ENCODE assay signal across 1 cellular context in the genomic region with DNA sequence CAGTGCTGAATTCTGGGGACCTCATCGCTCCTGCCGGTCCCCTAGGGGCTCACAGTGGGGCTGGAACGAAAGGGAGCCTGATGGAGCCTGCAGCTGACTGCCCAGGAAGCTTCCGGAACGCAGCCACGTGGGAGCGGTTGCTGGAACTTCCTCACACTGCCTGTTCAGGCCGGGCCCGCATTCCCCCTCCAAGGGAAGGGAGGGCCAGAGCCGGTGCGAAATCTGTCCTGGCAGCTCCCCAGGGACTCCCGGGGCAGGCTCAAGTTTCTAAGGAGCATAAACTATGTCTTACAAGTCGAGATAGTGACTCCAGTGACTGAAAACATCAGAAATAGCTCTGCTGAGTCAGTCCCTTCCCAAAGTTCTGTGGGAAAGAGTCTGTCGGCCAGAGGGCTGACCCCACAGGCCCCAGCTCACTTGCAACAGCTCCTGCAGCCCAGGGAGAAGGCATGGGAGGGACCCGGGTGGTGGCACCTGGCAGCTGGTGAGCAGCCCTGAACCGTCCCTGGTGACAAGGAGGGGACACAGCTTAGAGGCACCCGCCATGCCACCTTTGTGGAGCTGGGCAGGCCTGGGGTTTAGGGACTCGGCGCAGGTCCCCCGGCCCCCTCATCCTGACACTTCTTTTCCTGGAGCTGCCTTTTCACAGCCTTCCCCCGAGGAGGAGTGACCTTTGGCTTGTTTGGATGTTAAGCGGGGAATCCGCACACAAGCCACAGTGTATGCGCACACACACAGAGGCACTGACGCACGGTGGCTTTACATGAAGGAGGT.
TF ChIP-seq lines count a peak whose summit lies in the region.

No MANE protein-coding gene starts in this region.

TF ChIP-seq in K562, 482 proteins besides CTCF, POLR2A, EP300 and RAD21 (continued from another document and continues in another):
- TF ChIP-seq NR0B1 (IDR thresholded peaks at IDR 0.05; ENCODE audit: partially characterized antibody) (no peak), CBX1 (IDR thresholded peaks at IDR 0.05; ENCODE audit: low read depth) (0 out of 2 replicates have a peak, but pooled peaks have one; percentile 42), ZNF384 (IDR thresholded peaks at IDR 0.05; ENCODE audit: low read depth, low read length) (no peak), HIVEP1 (CRISPR knock-in tag; IDR thresholded peaks at IDR 0.05) (0 out of 2 replicates have a peak, but pooled peaks have one; percentile 6), ZNF717 (CRISPR knock-in tag; IDR thresholded peaks at IDR 0.05) (no peak), PURB (CRISPR knock-in tag; IDR thresholded peaks at IDR 0.05; ENCODE audit: low read depth) (no peak), ZNF512 (tag; IDR thresholded peaks at IDR 0.05) (no peak), ZNF124 (CRISPR knock-in tag; IDR thresholded peaks at IDR 0.05) (no peak), ZC3H8 (IDR thresholded peaks at IDR 0.05) (no peak), SAFB2 (IDR thresholded peaks at IDR 0.05; ENCODE audit: borderline replicate concordance, low read depth, low read length, severe bottlenecking) (no peak), EHMT2 (IDR thresholded peaks at IDR 0.05) (no peak), NCOA6 (IDR thresholded peaks at IDR 0.05) (no peak), ZNF707 (CRISPR knock-in tag; conservative IDR thresholded peaks at IDR 0.05) (no peak), ATF1 (CRISPR knock-in tag; IDR thresholded peaks at IDR 0.05) (no peak), ATF1 (tag; IDR thresholded peaks at IDR 0.05) (0 out of 2 replicates have a peak, but pooled peaks have one; percentile 14), FOXO4 (CRISPR knock-in tag; IDR thresholded peaks at IDR 0.05) (no peak), POLR2G (IDR thresholded peaks at IDR 0.05; ENCODE audit: low read depth, low read length) (peak; percentile 76), YBX1 (IDR thresholded peaks at IDR 0.05) (no peak), MTF1 (CRISPR knock-in tag; IDR thresholded peaks at IDR 0.05; ENCODE audit: borderline replicate concordance) (no peak), BACH1 (tag; IDR thresholded peaks at IDR 0.05) (no peak), USF2 (CRISPR knock-in tag; IDR thresholded peaks at IDR 0.05) (peak; percentile 62), SPI1 (IDR thresholded peaks at IDR 0.05; ENCODE audit: borderline replicate concordance, low read depth, low read length) (peak; percentile 84; the same call in 1 of the 2 replicates), ZBTB7A (IDR thresholded peaks at IDR 0.05; ENCODE audit: borderline replicate concordance, control insufficient read depth, low read depth, low read length) (0 out of 2 replicates have a peak, but pooled peaks have one; percentile 26), PTTG1 (tag; IDR thresholded peaks at IDR 0.05; ENCODE audit: low read depth) (no peak), ZNF444 (CRISPR knock-in tag; IDR thresholded peaks at IDR 0.05) (no peak), SRSF1 (IDR thresholded peaks at IDR 0.05; ENCODE audit: low read depth, low read length) (no peak), FIP1L1 (IDR thresholded peaks at IDR 0.05; ENCODE audit: low read depth, low read length, poor library complexity, severe bottlenecking) (no peak), KHSRP (IDR thresholded peaks at IDR 0.05) (no peak), GTF2F1 (IDR thresholded peaks at IDR 0.05; ENCODE audit: low read depth, low read length) (no peak), ZNF395 (CRISPR knock-in tag; IDR thresholded peaks at IDR 0.05) (peak; percentile 90; the same call in 1 of the 2 replicates), ZNF639 (CRISPR knock-in tag; conservative IDR thresholded peaks at IDR 0.05 in 1 of 2, IDR thresholded peaks at IDR 0.05 in 1 of 2) (peak in 1 of 2 experiments; percentile 67; a peak in 1 of 4 replicates), ZNF830 (CRISPR knock-in tag; IDR thresholded peaks at IDR 0.05) (no peak), SAP30 (IDR thresholded peaks at IDR 0.05; ENCODE audit: borderline replicate concordance, insufficient read depth, low read depth, low read length, poor library complexity, severe bottlenecking) (peak; percentile 57), SAFB (IDR thresholded peaks at IDR 0.05; ENCODE audit: borderline replicate concordance, low read depth, low read length) (no peak), KAT7 (CRISPR knock-in tag; IDR thresholded peaks at IDR 0.05; ENCODE audit: borderline replicate concordance) (no peak), PCBP2 (IDR thresholded peaks at IDR 0.05; ENCODE audit: low read depth, low read length, poor library complexity, severe bottlenecking) (no peak)
- TF ChIP-seq, protein P1, sequence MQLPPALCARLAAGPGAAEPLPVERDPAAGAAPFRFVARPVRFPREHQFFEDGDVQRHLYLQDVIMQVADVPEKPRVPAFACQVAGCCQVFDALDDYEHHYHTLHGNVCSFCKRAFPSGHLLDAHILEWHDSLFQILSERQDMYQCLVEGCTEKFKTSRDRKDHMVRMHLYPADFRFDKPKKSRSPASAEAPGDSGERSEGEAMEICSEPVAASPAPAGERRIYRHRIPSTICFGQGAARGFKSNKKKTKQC (CRISPR knock-in tag; IDR thresholded peaks at IDR 0.05): peak; percentile 61; the same call in 1 of the 2 replicates
- TF ChIP-seq, protein P2, sequence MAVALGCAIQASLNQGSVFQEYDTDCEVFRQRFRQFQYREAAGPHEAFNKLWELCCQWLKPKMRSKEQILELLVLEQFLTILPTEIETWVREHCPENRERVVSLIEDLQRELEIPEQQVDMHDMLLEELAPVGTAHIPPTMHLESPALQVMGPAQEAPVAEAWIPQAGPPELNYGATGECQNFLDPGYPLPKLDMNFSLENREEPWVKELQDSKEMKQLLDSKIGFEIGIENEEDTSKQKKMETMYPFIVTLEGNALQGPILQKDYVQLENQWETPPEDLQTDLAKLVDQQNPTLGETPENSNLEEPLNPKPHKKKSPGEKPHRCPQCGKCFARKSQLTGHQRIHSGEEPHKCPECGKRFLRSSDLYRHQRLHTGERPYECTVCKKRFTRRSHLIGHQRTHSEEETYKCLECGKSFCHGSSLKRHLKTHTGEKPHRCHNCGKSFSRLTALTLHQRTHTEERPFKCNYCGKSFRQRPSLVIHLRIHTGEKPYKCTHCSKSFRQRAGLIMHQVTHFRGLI (CRISPR knock-in tag; IDR thresholded peaks at IDR 0.05): no peak
- TF ChIP-seq, protein P3, sequence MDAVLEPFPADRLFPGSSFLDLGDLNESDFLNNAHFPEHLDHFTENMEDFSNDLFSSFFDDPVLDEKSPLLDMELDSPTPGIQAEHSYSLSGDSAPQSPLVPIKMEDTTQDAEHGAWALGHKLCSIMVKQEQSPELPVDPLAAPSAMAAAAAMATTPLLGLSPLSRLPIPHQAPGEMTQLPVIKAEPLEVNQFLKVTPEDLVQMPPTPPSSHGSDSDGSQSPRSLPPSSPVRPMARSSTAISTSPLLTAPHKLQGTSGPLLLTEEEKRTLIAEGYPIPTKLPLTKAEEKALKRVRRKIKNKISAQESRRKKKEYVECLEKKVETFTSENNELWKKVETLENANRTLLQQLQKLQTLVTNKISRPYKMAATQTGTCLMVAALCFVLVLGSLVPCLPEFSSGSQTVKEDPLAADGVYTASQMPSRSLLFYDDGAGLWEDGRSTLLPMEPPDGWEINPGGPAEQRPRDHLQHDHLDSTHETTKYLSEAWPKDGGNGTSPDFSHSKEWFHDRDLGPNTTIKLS (IDR thresholded peaks at IDR 0.05; ENCODE audit: borderline replicate concordance, low read depth): peak; percentile 52
- TF ChIP-seq, protein P4, sequence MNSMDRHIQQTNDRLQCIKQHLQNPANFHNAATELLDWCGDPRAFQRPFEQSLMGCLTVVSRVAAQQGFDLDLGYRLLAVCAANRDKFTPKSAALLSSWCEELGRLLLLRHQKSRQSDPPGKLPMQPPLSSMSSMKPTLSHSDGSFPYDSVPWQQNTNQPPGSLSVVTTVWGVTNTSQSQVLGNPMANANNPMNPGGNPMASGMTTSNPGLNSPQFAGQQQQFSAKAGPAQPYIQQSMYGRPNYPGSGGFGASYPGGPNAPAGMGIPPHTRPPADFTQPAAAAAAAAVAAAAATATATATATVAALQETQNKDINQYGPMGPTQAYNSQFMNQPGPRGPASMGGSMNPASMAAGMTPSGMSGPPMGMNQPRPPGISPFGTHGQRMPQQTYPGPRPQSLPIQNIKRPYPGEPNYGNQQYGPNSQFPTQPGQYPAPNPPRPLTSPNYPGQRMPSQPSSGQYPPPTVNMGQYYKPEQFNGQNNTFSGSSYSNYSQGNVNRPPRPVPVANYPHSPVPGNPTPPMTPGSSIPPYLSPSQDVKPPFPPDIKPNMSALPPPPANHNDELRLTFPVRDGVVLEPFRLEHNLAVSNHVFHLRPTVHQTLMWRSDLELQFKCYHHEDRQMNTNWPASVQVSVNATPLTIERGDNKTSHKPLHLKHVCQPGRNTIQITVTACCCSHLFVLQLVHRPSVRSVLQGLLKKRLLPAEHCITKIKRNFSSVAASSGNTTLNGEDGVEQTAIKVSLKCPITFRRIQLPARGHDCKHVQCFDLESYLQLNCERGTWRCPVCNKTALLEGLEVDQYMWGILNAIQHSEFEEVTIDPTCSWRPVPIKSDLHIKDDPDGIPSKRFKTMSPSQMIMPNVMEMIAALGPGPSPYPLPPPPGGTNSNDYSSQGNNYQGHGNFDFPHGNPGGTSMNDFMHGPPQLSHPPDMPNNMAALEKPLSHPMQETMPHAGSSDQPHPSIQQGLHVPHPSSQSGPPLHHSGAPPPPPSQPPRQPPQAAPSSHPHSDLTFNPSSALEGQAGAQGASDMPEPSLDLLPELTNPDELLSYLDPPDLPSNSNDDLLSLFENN (IDR thresholded peaks at IDR 0.05; ENCODE audit: low read depth in 2 of 2, low read length in 2 of 2): 0 out of 4 replicates have a peak, but pooled peaks of 1 of the 2 experiments have one; percentile 29
- TF ChIP-seq, protein P5, sequence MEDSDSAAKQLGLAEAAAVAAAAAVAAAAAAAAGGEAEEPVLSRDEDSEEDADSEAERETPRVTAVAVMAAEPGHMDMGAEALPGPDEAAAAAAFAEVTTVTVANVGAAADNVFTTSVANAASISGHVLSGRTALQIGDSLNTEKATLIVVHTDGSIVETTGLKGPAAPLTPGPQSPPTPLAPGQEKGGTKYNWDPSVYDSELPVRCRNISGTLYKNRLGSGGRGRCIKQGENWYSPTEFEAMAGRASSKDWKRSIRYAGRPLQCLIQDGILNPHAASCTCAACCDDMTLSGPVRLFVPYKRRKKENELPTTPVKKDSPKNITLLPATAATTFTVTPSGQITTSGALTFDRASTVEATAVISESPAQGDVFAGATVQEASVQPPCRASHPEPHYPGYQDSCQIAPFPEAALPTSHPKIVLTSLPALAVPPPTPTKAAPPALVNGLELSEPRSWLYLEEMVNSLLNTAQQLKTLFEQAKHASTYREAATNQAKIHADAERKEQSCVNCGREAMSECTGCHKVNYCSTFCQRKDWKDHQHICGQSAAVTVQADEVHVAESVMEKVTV (CRISPR knock-in tag; IDR thresholded peaks at IDR 0.05): no peak
